In the genomic region with DNA sequence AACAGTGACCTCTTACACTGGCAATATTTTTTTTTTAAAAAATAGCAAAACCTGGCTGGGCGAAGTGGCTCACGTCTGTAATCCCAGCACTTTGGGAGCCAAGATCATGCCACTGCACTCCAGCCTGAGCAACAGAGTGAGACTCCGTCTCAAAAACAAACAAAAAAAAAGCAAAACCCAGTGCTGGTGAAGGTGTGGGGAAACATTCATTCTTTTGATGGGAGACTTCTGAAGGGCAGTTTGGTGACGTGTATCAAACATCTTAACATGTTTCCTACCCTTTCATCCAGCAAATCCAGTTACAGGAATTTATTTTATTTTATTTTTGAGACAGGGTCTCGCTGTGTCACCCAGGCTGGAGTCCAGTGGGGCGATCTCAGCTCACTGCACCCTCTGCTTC, we compare ENCODE assay signal across 11 cellular contexts.
"Had no signal": no experiment of that assay in that cellular context is flagged by ENCODE, and none has a peak within 500 bp of the region (broad histone marks: within the 10 kb centered on the region; RNA-seq: fewer than 3 reads in every experiment).

No MANE protein-coding gene starts in this region.

- H3K9me3 ChIP-seq: HAP-1 had no signal

- H3K27ac ChIP-seq: GM23248 had no signal

- H3K9ac ChIP-seq: GM23248 had no signal

- ATAC-seq: GM23338, HCT116 had no signal

- H3K4me1 ChIP-seq: HAP-1 had no signal

- H2AFZ ChIP-seq: GM23248, GM23338 had no signal

- H3K4me2 ChIP-seq: GM23338 had no signal

- H3K4me3 ChIP-seq: GM23248, GM23338, HAP-1 had no signal

- DNase-seq: GM23248, GOT3, H7, H9, HCEC 1CT, HFFc6 had no signal

- FAIRE-seq: H1, H54 had no signal

- H3K36me3 ChIP-seq: HAP-1 had no signal
